Comparison of ENCODE assay signal across 9 cellular contexts in the genomic region with DNA sequence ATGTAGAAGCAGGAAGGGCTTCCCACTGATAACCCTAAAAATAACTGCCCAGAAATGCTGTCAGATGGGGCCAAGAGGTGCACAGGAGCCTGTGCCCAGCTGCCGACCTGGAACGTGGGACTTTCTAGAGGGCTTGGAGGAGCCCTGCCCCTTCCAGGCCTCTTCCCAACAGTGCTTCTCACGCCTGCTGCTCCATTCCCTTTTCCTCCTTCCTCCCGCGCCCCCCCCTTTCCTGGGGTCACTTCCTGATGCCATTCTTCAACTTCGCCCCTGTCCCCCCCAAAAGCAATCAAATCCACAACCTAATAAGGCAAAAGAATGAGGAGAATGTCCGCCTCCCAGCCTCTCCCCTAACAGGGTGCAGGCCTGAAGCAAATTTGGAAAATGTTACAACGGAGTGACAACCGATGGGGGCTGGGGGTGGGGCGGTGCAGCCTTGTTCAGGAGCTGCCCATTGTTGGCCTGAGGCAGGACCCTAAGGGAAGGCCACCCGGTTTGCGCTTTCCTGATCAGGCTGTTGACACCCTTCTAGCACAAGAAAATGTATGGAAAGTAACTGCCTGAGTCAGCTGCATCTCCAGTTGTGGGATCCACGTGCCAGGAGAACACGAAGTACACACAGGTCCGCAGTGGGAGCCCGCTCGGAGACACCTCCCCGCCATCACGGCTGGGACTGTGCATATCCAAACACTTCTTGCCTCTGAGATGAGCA. TPM values are rescaled to one million over a fixed set of nuclear protein-coding genes. Genes with fewer than 3 reads are reported as not detected.
A peak's percentile ranks its signal among the peaks of the same experiment; 100 is the strongest.
DNase-seq lines count a peak whose midpoint lies in the region; ATAC-seq, FAIRE-seq and TF ChIP-seq lines count a peak whose summit lies in the region.
"Had no signal": no experiment of that assay in that cellular context is flagged by ENCODE, and none has a peak within 500 bp of the region (broad histone marks: within the 10 kb centered on the region; RNA-seq: fewer than 3 reads in every experiment).

No MANE protein-coding gene starts in this region.

- H2BK20ac ChIP-seq in H9 (ENCODE audit: low read depth, low read length, poor library complexity, severe bottlenecking): no peak overlapping the region

- H3K4me1 Mint-ChIP-seq in H9: peaks cover 90 to 92% of the 10 kb centered on the region in 2 experiments

- peak overlapping the region; percentile 94 for H3K14ac ChIP-seq in H9 (ENCODE audit: insufficient read depth, low read length)

- peaks cover 44% of the 10 kb centered on the region; the same call in 1 of the 2 replicates for H3K79me2 ChIP-seq in H9 (ENCODE audit: insufficient read depth, low read length)

- peak overlapping the region; percentile 62 for H2BK120ac ChIP-seq in H9 (ENCODE audit: low read depth, low read length, poor library complexity, severe bottlenecking)

- H3K9me3 Mint-ChIP-seq in H9: no peaks in the 10 kb centered on the region; a peak in 1 of 5 replicates

- H3K27me3 ChIP-seq in H9 (ENCODE audit: insufficient read depth, low read length): no peaks in the 10 kb centered on the region
- no peaks in the 10 kb centered on the region for H3K27me3 ChIP-seq in small intestine (ENCODE audit: control insufficient read depth in 2 of 2, insufficient read depth in 2 of 2, low read length in 2 of 2)

- peaks cover 10 to 18% (median 12%) of the 10 kb centered on the region in 3 experiments for H3K36me3 Mint-ChIP-seq in H9 (ENCODE audit: insufficient read depth in 1 of 3, low read depth in 3 of 3)

- H4K20me1 ChIP-seq in H9 (ENCODE audit: control insufficient read depth, insufficient read depth, insufficient read length): no peaks in the 10 kb centered on the region

- peak overlapping the region; percentile 22 for H4K91ac ChIP-seq in H9 (ENCODE audit: insufficient read length, low read depth, low read length)

- H3K9ac ChIP-seq in H9 (ENCODE audit: extremely low read depth, insufficient read length, low read length): peak overlapping the region; percentile 59

- no peak overlapping the region for H3K4me3 ChIP-seq in small intestine (ENCODE audit: low read depth in 1 of 2, low read length in 2 of 2)

- H3K79me1 ChIP-seq in H9 (ENCODE audit: insufficient read depth, low read depth, low read length, poor library complexity, severe bottlenecking): peaks cover 4% of the 10 kb centered on the region

- H2AFZ ChIP-seq in H9 (ENCODE audit: low read length): no peak overlapping the region

- H3K27ac ChIP-seq in H9 (ENCODE audit: insufficient read length, low read depth, low read length) (peak overlapping the region; percentile 93), angular gyrus (ENCODE audit: low read depth, low read length) (peak overlapping the region; percentile 69), small intestine (ENCODE audit: low read depth in 1 of 2, low read length in 1 of 2) (peak overlapping the region; percentile 72 to 93)

- in situ Hi-C loops in ACHN (cut with HindIII; ENCODE audit: low pct_ligation_motif_present, low pct_unique_long_range_greater_than_20kb, low sequenced_read_pairs): no loop called here

- peak overlapping the region; percentile 95 to 97 (median 96) for H3K27ac Mint-ChIP-seq in H9
- H3K27ac Mint-ChIP-seq: activated naive CD8-positive, alpha-beta T cell had no signal

- peak overlapping the region; percentile 18 to 69 for H3K4me3 Mint-ChIP-seq in H9
- H3K4me3 Mint-ChIP-seq: activated naive CD8-positive, alpha-beta T cell had no signal

- no peaks in the 10 kb centered on the region for H3K9me3 ChIP-seq in H9 (ENCODE audit: control insufficient read depth, low read depth, low read length)
- no peaks in the 10 kb centered on the region for H3K9me3 ChIP-seq in small intestine (ENCODE audit: control insufficient read depth, low read depth)

- peak overlapping the region; percentile 51 for H2BK5ac ChIP-seq in H9 (ENCODE audit: insufficient read length, low read length)

- no peak overlapping the region for H3K56ac ChIP-seq in H9 (ENCODE audit: insufficient read length, low read depth, low read length)

- TF ChIP-seq CTCF in H9 (conservative IDR thresholded peaks at IDR 0.05) (no peak), D721Med (IDR thresholded peaks at IDR 0.05; ENCODE audit: insufficient read depth, missing control alignments) (no peak)

- DNase-seq in H9 (peak; percentile 91), iPS-NIHi11 (ENCODE audit: low spot score) (peak; percentile 74), small intestine (no peak), D721Med (ENCODE audit: insufficient read length, low spot score) (no peak), ACHN (no peak), putamen (ENCODE audit: low spot score) (no peak)

- WGBS in H9 (ENCODE audit: extremely low coverage, insufficient read length, low lambda C conversion rate): no CpG with 5 or more reads among the region's 19 CpGs
- 49 to 59% (median 52%) methylated on average over 19 of the region's 19 CpGs for WGBS in small intestine, 3 donors

- H2BK15ac ChIP-seq in H9 (ENCODE audit: low read depth, low read length): no peak overlapping the region

- no peak overlapping the region for H4K8ac ChIP-seq in H9 (replicated peaks; ENCODE audit: insufficient read length, low read depth, low read length)

- H3T11ph ChIP-seq in H9 (ENCODE audit: low read length): peak overlapping the region; percentile 1

- H2AK5ac ChIP-seq in H9 (ENCODE audit: insufficient read length, low read length): no peak overlapping the region

- H3K4ac ChIP-seq in H9 (ENCODE audit: low read depth, low read length): peak overlapping the region; percentile 69; the same call in 1 of the 2 replicates

- peak overlapping the region; percentile 15 for H3K4me2 ChIP-seq in H9 (ENCODE audit: insufficient read depth, insufficient read length, low read length)

- H3K18ac ChIP-seq in H9 (ENCODE audit: insufficient read length, low read depth, low read length): peak overlapping the region; percentile 85

- no peak for ATAC-seq in HG03439 (IDR thresholded peaks at IDR 0.05; ENCODE audit: unreplicated experiment)

- no peak overlapping the region for H4K5ac ChIP-seq in H9 (ENCODE audit: insufficient read length, low read depth, low read length)

- no peaks in the 10 kb centered on the region for H3K23me2 ChIP-seq in H9 (ENCODE audit: insufficient read length, low read depth, low read length, poor library complexity, severe bottlenecking)

- H3K23ac ChIP-seq in H9 (ENCODE audit: insufficient read length, low read depth, low read length): no peak overlapping the region

- no peaks in the 10 kb centered on the region for H3K36me3 ChIP-seq in small intestine (ENCODE audit: control insufficient read depth in 2 of 2, insufficient read depth in 2 of 2, low read length in 2 of 2)

- peaks cover 49% of the 10 kb centered on the region for H3K4me1 ChIP-seq in H9 (ENCODE audit: insufficient read depth, low read length)
- H3K4me1 ChIP-seq in small intestine (ENCODE audit: control insufficient read depth in 2 of 2, insufficient read depth in 1 of 2, low read depth in 1 of 2, low read length in 1 of 2): peaks cover 40 to 62% of the 10 kb centered on the region in 2 donors

- H3K27me3 Mint-ChIP-seq in H9 (ENCODE audit: low read depth): no peaks in the 10 kb centered on the region

- no peak for FAIRE-seq in small intestine (lab: Jason Lieb, UNC)
- FAIRE-seq in D721Med (lab: Jason Lieb, UNC): no peak

- peak overlapping the region; percentile 47 for H2BK12ac ChIP-seq in H9 (ENCODE audit: insufficient read length, low read depth, low read length)

RNA-seq across cellular contexts. Expression of a gene that starts 18.7 kb away (rescaled TPM):
- total RNA-seq in H9 (2021): 369 and 386 TPM in 2 replicates
- polyA plus RNA-seq in small intestine: 100 to 1,000 TPM; 188 to 326 (median 291) TPM

RNA-seq across cellular contexts. Expression of a gene that starts 47.1 kb away (rescaled TPM):
- total RNA-seq in H9 (2021): 341 and 345 TPM in 2 replicates
- 100 to 1,000 TPM; 619 to 710 (median 633) TPM for polyA plus RNA-seq in small intestine

RNA-seq across cellular contexts. Expression of a gene that starts 48.4 kb away (rescaled TPM):
- 25.7 and 31.1 TPM in 2 replicates for total RNA-seq in H9 (2021)
- 10 to 100 TPM in 1 of 3 donors, 1 to 10 TPM in 1, under 1 TPM in 1; 0.45 to 10.8 (median 4.0) TPM for polyA plus RNA-seq in small intestine

Comparison
In these comparisons a context has a peak if more than half of its experiments do, and no peak if none do; other contexts are left out.
1. DNase-seq: peak in H9 (single experiment) and iPS-NIHi11 (single experiment); none in small intestine (single experiment), D721Med (single experiment), ACHN (single experiment) and putamen (single experiment).
2. Peak in every context shown above with its lines, with median percentiles within 50 percentile points of each other: H3K27ac ChIP-seq.